In the genomic region with DNA sequence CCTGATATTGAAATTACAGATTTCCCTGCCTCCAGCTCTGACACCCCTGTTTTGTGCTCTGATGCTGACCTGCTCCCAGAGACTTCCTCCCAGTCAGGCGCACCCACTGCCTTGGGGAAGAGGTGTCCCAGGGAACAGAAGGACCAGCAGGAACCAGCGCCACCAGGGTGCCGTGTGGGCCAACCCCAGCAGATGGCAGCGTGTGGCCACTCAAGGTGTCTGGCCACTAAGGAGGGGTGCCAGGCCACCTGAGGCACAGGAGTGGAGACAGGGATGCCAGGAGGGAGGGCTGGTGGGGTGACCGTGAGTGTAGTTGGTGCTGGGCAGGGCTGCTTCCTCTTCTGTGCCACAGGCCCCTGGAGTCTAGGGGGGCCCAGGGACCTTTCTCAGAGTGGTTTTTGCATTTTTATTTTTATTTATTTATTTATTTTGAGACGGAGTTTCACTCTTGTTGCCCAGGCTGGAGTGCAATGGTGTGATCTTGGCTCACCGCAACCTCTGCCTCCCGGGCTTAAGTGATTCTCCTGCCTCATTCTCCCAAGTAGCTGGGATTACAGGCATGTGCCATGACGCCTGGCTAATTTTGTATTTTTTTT, we compare ENCODE assay signal across 9 cellular contexts. TPM values are rescaled to one million over a fixed set of nuclear protein-coding genes. Genes with fewer than 3 reads are reported as not detected.
A peak's percentile ranks its signal among the peaks of the same experiment; 100 is the strongest.
DNase-seq lines count a peak whose midpoint lies in the region; ATAC-seq and TF ChIP-seq lines count a peak whose summit lies in the region.
"Had no signal": no experiment of that assay in that cellular context is flagged by ENCODE, and none has a peak within 500 bp of the region (broad histone marks: within the 10 kb centered on the region; RNA-seq: fewer than 3 reads in every experiment).

No MANE protein-coding gene starts in this region.

- H3K4me1 Mint-ChIP-seq in endodermal cell = peaks cover 6% of the 10 kb centered on the region
- peaks cover 0 to 6% (median 4%) of the 10 kb centered on the region in 4 donors for H3K4me1 Mint-ChIP-seq in naive thymus-derived CD8-positive, alpha-beta T cell

- H3K27ac Mint-ChIP-seq in endodermal cell = no peak overlapping the region
- H3K27ac Mint-ChIP-seq in naive thymus-derived CD8-positive, alpha-beta T cell = peak overlapping the region in 1 of 10 donors; percentile 56

- ATAC-seq in GM19438 (IDR thresholded peaks at IDR 0.05; ENCODE audit: low read depth, unreplicated experiment) = peak; percentile 83
- peak; percentile 63 to 86 for ATAC-seq in naive thymus-derived CD8-positive, alpha-beta T cell
- ATAC-seq in GM18907 (IDR thresholded peaks at IDR 0.05; ENCODE audit: unreplicated experiment) = no peak

- POLR2A ChIA-PET in BJ (lab: Charles Lee) = no interaction called here
- POLR2A ChIA-PET in naive thymus-derived CD8-positive, alpha-beta T cell (lab: Charles Lee) = no interaction called here

- DNase-seq in BJ (ENCODE audit: low read depth) (no peak), NCI-H2081 (lab: John Stamatoyannopoulos, UW) (peak; percentile 58 to 71), endodermal cell (peak; percentile 90), vagina (ENCODE audit: extremely low spot score in 2 of 2) (no peak)
- peak; percentile 46 for DNase-seq in activated CD4-positive, alpha-beta T cell treated with anti-CD3 and anti-CD28 coated beads, Interleukin-2, amount 50 U/mL, for 1 hour
- DNase-seq in naive thymus-derived CD8-positive, alpha-beta T cell = peak in 8 of 10 donors; percentile 20 to 47 (median 34)

- no peaks in the 10 kb centered on the region for H3K9me3 Mint-ChIP-seq in endodermal cell
- no peaks in the 10 kb centered on the region for H3K9me3 Mint-ChIP-seq in naive thymus-derived CD8-positive, alpha-beta T cell

- TF ChIP-seq POLR2A in vagina (IDR thresholded peaks at IDR 0.05) = no peak

- no peaks in the 10 kb centered on the region for H3K27me3 Mint-ChIP-seq in endodermal cell (ENCODE audit: insufficient read depth)
- H3K27me3 Mint-ChIP-seq in naive thymus-derived CD8-positive, alpha-beta T cell = no peaks in the 10 kb centered on the region

- no peak overlapping the region for H3K4me3 Mint-ChIP-seq in endodermal cell
- no peak overlapping the region for H3K4me3 Mint-ChIP-seq in naive thymus-derived CD8-positive, alpha-beta T cell

- no peaks in the 10 kb centered on the region for H3K36me3 ChIP-seq in BJ (ENCODE audit: control insufficient read depth, insufficient read depth, low read length)
- no peaks in the 10 kb centered on the region for H3K36me3 ChIP-seq in endodermal cell (ENCODE audit: control insufficient read depth, insufficient read depth, low read length)
- no peaks in the 10 kb centered on the region for H3K36me3 ChIP-seq in vagina

- no peaks in the 10 kb centered on the region for H3K27me3 ChIP-seq in BJ (ENCODE audit: control insufficient read depth, insufficient read depth, low read length)
- no peaks in the 10 kb centered on the region for H3K27me3 ChIP-seq in endodermal cell (ENCODE audit: control insufficient read depth, insufficient read depth, low read length, poor library complexity, severe bottlenecking)
- no peaks in the 10 kb centered on the region for H3K27me3 ChIP-seq in vagina

- no peak overlapping the region for H3K4me3 ChIP-seq in BJ (ENCODE audit: low read depth, low read length)
- H3K4me3 ChIP-seq in endodermal cell (ENCODE audit: low read length) = no peak overlapping the region
- H3K4me3 ChIP-seq in vagina = no peak overlapping the region

- no peaks in the 10 kb centered on the region for H3K36me3 Mint-ChIP-seq in endodermal cell (ENCODE audit: low read depth)
- no peaks in the 10 kb centered on the region for H3K36me3 Mint-ChIP-seq in naive thymus-derived CD8-positive, alpha-beta T cell

- 77 to 80% methylated on average over 1 to 9 of the region's 9 CpGs for WGBS in endodermal cell (ENCODE audit: insufficient coverage in 1 of 2, insufficient read length in 1 of 2), 2 experiments

- H3K9me3 ChIP-seq in endodermal cell (ENCODE audit: control insufficient read depth, low read length) = no peaks in the 10 kb centered on the region
- no peaks in the 10 kb centered on the region for H3K9me3 ChIP-seq in vagina

- H3K27ac ChIP-seq in endodermal cell (ENCODE audit: low read depth, low read length) (no peak overlapping the region), vagina (no peak overlapping the region)

- H3K4me1 ChIP-seq in endodermal cell (ENCODE audit: control insufficient read depth, insufficient read depth, low read length) = no peaks in the 10 kb centered on the region
- peaks cover 10% of the 10 kb centered on the region for H3K4me1 ChIP-seq in vagina

- intact Hi-C loops in vagina (cut with DNase I) = no loop called here

- CTCF ChIA-PET in BJ (lab: Yijun Ruan, JAX) = interaction anchor here (0.7 to 8.3 kb wide), 9 partner anchors 10 to 68 kb away, joined by 3 to 117 read pairs (median 5); no protein-coding TSS in a partner anchor

- TF ChIP-seq CTCF in BJ (IDR thresholded peaks at IDR 0.05; ENCODE audit: insufficient read depth, low read depth, low read length) = peak; percentile 72
- peak; percentile 81 for TF ChIP-seq CTCF in endodermal cell (conservative IDR thresholded peaks at IDR 0.05)
- peak in 2 of 3 experiments; percentile 28 to 29 for TF ChIP-seq CTCF in vagina (IDR thresholded peaks at IDR 0.05)

- no peak overlapping the region for H3K9ac ChIP-seq in endodermal cell (ENCODE audit: extremely low read depth, low read length, poor library complexity, severe bottlenecking)

RNA-seq across cellular contexts. Expression of gene TEX44, which starts 56.0 kb away (rescaled TPM):
- polyA plus RNA-seq in BJ (2011; rRNA removed) = not detected in 2 replicates
- polyA minus RNA-seq in BJ (2011; rRNA and poly(A)+ RNA removed) = not detected in 2 replicates
- not detected for total RNA-seq in endodermal cell
- polyA plus RNA-seq in endodermal cell (2013, experiment 1 of 2) = not detected
- polyA plus RNA-seq in endodermal cell (2013, experiment 2 of 2) = not detected
- not detected for total RNA-seq in naive thymus-derived CD8-positive, alpha-beta T cell
- polyA plus RNA-seq in naive thymus-derived CD8-positive, alpha-beta T cell = not detected
- total RNA-seq in vagina = not detected
- total RNA-seq: mononuclear cell had no signal

RNA-seq across cellular contexts. Expression of gene PTMA, which starts 59.6 kb away (rescaled TPM):
- polyA plus RNA-seq in BJ (2011; rRNA removed) = 363 and 447 TPM in 2 replicates
- polyA minus RNA-seq in BJ (2011; rRNA and poly(A)+ RNA removed) = 91.3 and 93.2 TPM in 2 replicates
- 1,000 to 10,000 TPM; 1,233 to 1,450 TPM for total RNA-seq in endodermal cell
- 1,679 TPM for polyA plus RNA-seq in endodermal cell (2013, experiment 1 of 2)
- polyA plus RNA-seq in endodermal cell (2013, experiment 2 of 2) = 1,712 TPM
- total RNA-seq in naive thymus-derived CD8-positive, alpha-beta T cell = 1,000 to 10,000 TPM; 1,008 to 1,051 TPM
- polyA plus RNA-seq in naive thymus-derived CD8-positive, alpha-beta T cell = 1,000 to 10,000 TPM; 1,851 to 2,224 (median 2,052) TPM
- 536 TPM for total RNA-seq in vagina

Comparison
In these comparisons a context has a peak if more than half of its experiments do, and no peak if none do; other contexts are left out.
1. DNase-seq: peak in NCI-H2081 (2 of 2), activated CD4-positive, alpha-beta T cell treated with anti-CD3 and anti-CD28 coated beads, Interleukin-2, amount 50 U/mL, for 1 hour (single experiment), endodermal cell (single experiment) and naive thymus-derived CD8-positive, alpha-beta T cell (8 of 10); none in BJ (single experiment) and vagina (0 of 2).
2. CTCF ChIP-seq: peak in every context shown above with its lines; median percentile 81 in endodermal cell; 72 in BJ; 28 in vagina.